25 cellular contexts compared by ENCODE assay signal in the genomic region with DNA sequence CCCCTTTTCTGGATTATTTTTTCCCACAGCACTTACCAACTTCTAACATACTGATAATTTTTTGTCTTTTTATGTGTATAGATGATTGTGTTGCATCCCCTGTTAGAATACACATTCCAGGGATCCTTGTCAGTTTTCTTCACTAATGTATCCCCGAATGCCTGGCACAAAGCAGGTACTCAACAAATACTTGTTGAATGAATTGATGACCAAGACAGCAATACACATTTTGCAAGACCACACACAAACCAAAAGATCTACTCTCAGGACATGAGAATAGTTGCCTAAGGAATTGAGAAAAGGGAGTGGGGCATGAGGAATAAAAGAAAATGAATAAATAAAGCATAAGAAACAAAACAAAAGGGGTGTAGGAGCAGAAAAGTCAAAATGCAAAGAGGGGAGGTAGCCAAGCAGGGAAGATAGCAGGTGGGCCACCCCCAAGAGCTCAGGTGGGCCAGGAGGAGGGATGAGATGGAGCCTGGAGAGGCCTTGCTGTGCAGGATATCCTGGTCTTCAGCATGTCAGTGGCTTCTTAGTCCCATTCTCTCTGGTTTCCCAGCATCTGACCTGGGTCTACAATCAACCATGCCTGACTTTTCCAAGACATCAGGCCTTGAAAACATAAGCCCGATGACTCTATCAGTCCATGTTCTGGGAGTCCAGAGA. TPM values are rescaled to one million over a fixed set of nuclear protein-coding genes. Genes with fewer than 3 reads are reported as not detected.
DNase-seq lines count a peak whose midpoint lies in the region; ATAC-seq and TF ChIP-seq lines count a peak whose summit lies in the region.
"Had no signal": no experiment of that assay in that cellular context is flagged by ENCODE, and none has a peak within 500 bp of the region (broad histone marks: within the 10 kb centered on the region; RNA-seq: fewer than 3 reads in every experiment).

No MANE protein-coding gene starts in this region.

- TF ChIP-seq CTCF in HEK293 (tag by site-specific recombination; IDR thresholded peaks at IDR 0.05) (no peak), WTC11 (IDR thresholded peaks at IDR 0.05) (no peak), progenitor cell of endocrine pancreas (IDR thresholded peaks at IDR 0.05; ENCODE audit: unreplicated experiment) (no peak), natural killer cell (IDR thresholded peaks at IDR 0.05) (no peak)

- H3K27ac ChIP-seq in HEK293 (ENCODE audit: extremely low read depth, low read depth, low read length) (no peak overlapping the region), iPS-20b (ENCODE audit: low read length) (no peak overlapping the region)
- H3K27ac ChIP-seq: BLaER1 treated with 17β-estradiol and CSF1 and Interleukin-3, amounts not matched to agents 10 nM and 100 nM; HL-60; PC-9; SJCRH30 had no signal

- H3K36me3 Mint-ChIP-seq in WTC11: no peaks in the 10 kb centered on the region
- H3K36me3 Mint-ChIP-seq in progenitor cell of endocrine pancreas (ENCODE audit: insufficient read depth): no peaks in the 10 kb centered on the region
- H3K36me3 Mint-ChIP-seq in natural killer cell: no peaks in the 10 kb centered on the region

- H3K4me1 Mint-ChIP-seq in WTC11 (peaks cover 69% of the 10 kb centered on the region), progenitor cell of endocrine pancreas (ENCODE audit: low read depth) (peaks cover 41% of the 10 kb centered on the region), natural killer cell (no peaks in the 10 kb centered on the region)

- H3K4me3 ChIP-seq in HEK293 (ENCODE audit: low read depth, low read length) (no peak overlapping the region), iPS-20b (ENCODE audit: low read length) (peak overlapping the region; percentile 20)
- H3K4me3 ChIP-seq: BLaER1 treated with 17β-estradiol and CSF1 and Interleukin-3, amounts not matched to agents 10 nM and 100 nM; K562; PC-9; SJCRH30 had no signal

- peaks cover 29% of the 10 kb centered on the region for H3K27me3 Mint-ChIP-seq in WTC11 (ENCODE audit: low read depth)
- no peaks in the 10 kb centered on the region for H3K27me3 Mint-ChIP-seq in progenitor cell of endocrine pancreas
- peaks cover 8 to 11% of the 10 kb centered on the region in 2 donors for H3K27me3 Mint-ChIP-seq in natural killer cell (ENCODE audit: low read depth in 2 of 2)

- peak overlapping the region; percentile 36; the same call in 1 of the 2 replicates for H3K9ac ChIP-seq in iPS-20b (ENCODE audit: low read depth, low read length)
- H3K9ac ChIP-seq: BLaER1 treated with 17β-estradiol and CSF1 and Interleukin-3, amounts not matched to agents 10 nM and 100 nM had no signal

- POLR2A ChIA-PET in HEK293 (lab: Yijun Ruan, JAX): no interaction called here
- POLR2A ChIA-PET in WTC11 (lab: Charles Lee): no interaction called here

- DNase-seq in WTC11 (ENCODE audit: low spot score) (no peak), progenitor cell of endocrine pancreas (ENCODE audit: low spot score, unreplicated experiment) (no peak), natural killer cell (no peak), DMS53 treated with DMSO at 0.1 percent for 48 hours (lab: John Stamatoyannopoulos, UW; ENCODE audit: unreplicated experiment) (no peak)
- DNase-seq in activated naive CD4-positive, alpha-beta T cell (lab: John Stamatoyannopoulos, UW): no peak
- DNase-seq: CD4-positive, alpha-beta T cell; GOT3; Kasumi-1; MV-4-11; NCI-H1105; NCI-H1436 treated with DMSO at 0.1 percent for 48 hours; NCI-H187 treated with DMSO at 0.1 percent for 48 hours; NCI-H446; NCI-H524 treated with DMSO at 0.1 percent for 48 hours; NCI-H774; NK-92 treated with Interleukin-12 subunit alpha and Interleukin-12 subunit beta, amount 100 ng/mL, for 24 hours; PC-9; SJCRH30 had no signal

- no peaks in the 10 kb centered on the region for H3K36me3 ChIP-seq in HEK293 (ENCODE audit: control insufficient read depth in 2 of 2, insufficient read depth in 1 of 2, low read length in 2 of 2)
- H3K36me3 ChIP-seq in iPS-20b (ENCODE audit: insufficient read depth, low read depth, low read length): no peaks in the 10 kb centered on the region
- H3K36me3 ChIP-seq: BLaER1 treated with 17β-estradiol and CSF1 and Interleukin-3, amounts not matched to agents 10 nM and 100 nM; SJCRH30 had no signal

- H3K4me3 Mint-ChIP-seq in WTC11 (no peak overlapping the region), progenitor cell of endocrine pancreas (ENCODE audit: low read depth) (no peak overlapping the region), natural killer cell (no peak overlapping the region)
- H3K4me3 Mint-ChIP-seq: CD4-positive, alpha-beta T cell had no signal

- peak; percentile 12 for ATAC-seq in WTC11
- no peak for ATAC-seq in natural killer cell
- ATAC-seq: HCT116, K562, Right ventricle myocardium inferior had no signal

- H3K9me3 ChIP-seq in HEK293 (ENCODE audit: control insufficient read depth, insufficient read depth, low read depth, low read length): no peaks in the 10 kb centered on the region
- H3K9me3 ChIP-seq in iPS-20b (ENCODE audit: insufficient read depth, low read depth, low read length): no peaks in the 10 kb centered on the region
- H3K9me3 ChIP-seq: BLaER1 treated with 17β-estradiol and CSF1 and Interleukin-3, amounts not matched to agents 10 nM and 100 nM; SJCRH30 had no signal

- CTCF ChIA-PET in HEK293 (lab: Yijun Ruan, JAX) (no interaction called here), WTC11 (lab: Charles Lee) (interaction anchor here (1.1 to 2.2 kb wide), 2 partner anchors 10 to 22 kb away, joined by 5 to 9 read pairs; no protein-coding TSS in a partner anchor)

- H3K9me3 Mint-ChIP-seq in WTC11 (no peaks in the 10 kb centered on the region), progenitor cell of endocrine pancreas (ENCODE audit: low read depth) (no peaks in the 10 kb centered on the region), natural killer cell (no peaks in the 10 kb centered on the region)
- H3K9me3 Mint-ChIP-seq: CD4-positive, alpha-beta T cell had no signal

- H3K27ac Mint-ChIP-seq in WTC11 (peak overlapping the region; percentile 97), progenitor cell of endocrine pancreas (peak overlapping the region; percentile 98), natural killer cell (no peak overlapping the region)
- H3K27ac Mint-ChIP-seq: CD4-positive, alpha-beta T cell had no signal

- no peaks in the 10 kb centered on the region for H3K4me1 ChIP-seq in HEK293 (ENCODE audit: control insufficient read depth, insufficient read depth, low read length)
- H3K4me1 ChIP-seq in iPS-20b (ENCODE audit: insufficient read depth, low read length): peaks cover 28% of the 10 kb centered on the region
- H3K4me1 ChIP-seq: SJCRH30 had no signal

- H3K27me3 ChIP-seq in iPS-20b (ENCODE audit: insufficient read depth, low read length): no peaks in the 10 kb centered on the region
- H3K27me3 ChIP-seq: BLaER1 treated with 17β-estradiol and CSF1 and Interleukin-3, amounts not matched to agents 10 nM and 100 nM; SJCRH30 had no signal

- intact Hi-C loops in natural killer cell (cut with micrococcal nuclease): no loop called here

TF ChIP-seq in HEK293, 187 proteins besides CTCF, POLR2A, EP300 and RAD21:
- TF ChIP-seq, protein P1, sequence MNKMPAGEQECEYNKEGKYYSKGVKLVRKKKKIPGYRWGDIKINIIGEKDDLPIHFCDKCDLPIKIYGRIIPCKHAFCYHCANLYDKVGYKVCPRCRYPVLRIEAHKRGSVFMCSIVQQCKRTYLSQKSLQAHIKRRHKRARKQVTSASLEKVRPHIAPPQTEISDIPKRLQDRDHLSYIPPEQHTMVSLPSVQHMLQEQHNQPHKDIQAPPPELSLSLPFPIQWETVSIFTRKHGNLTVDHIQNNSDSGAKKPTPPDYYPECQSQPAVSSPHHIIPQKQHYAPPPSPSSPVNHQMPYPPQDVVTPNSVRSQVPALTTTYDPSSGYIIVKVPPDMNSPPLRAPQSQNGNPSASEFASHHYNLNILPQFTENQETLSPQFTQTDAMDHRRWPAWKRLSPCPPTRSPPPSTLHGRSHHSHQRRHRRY (tag by site-specific recombination; IDR thresholded peaks at IDR 0.05): no peak
- peak; percentile 43 for TF ChIP-seq SCRT2 (tag by site-specific recombination; IDR thresholded peaks at IDR 0.05)

TF ChIP-seq in WTC11, 78 proteins besides CTCF, POLR2A, EP300 and RAD21 (continues in another document):
- TF ChIP-seq NR2C2 (CRISPR knock-in tag; IDR thresholded peaks at IDR 0.05) (no peak), RELA (CRISPR knock-in tag; IDR thresholded peaks at IDR 0.05; ENCODE audit: borderline replicate concordance) (no peak), ZNF423 (CRISPR knock-in tag; IDR thresholded peaks at IDR 0.05) (peak; percentile 90), TEAD1 (CRISPR knock-in tag; IDR thresholded peaks at IDR 0.05) (peak; percentile 13; the same call in 1 of the 2 replicates), EMX1 (CRISPR knock-in tag; IDR thresholded peaks at IDR 0.05) (no peak), ZSCAN18 (CRISPR knock-in tag; IDR thresholded peaks at IDR 0.05) (no peak), ZNF121 (CRISPR knock-in tag; IDR thresholded peaks at IDR 0.05) (no peak), ZNF416 (CRISPR knock-in tag; IDR thresholded peaks at IDR 0.05) (no peak)
- TF ChIP-seq, protein P2, sequence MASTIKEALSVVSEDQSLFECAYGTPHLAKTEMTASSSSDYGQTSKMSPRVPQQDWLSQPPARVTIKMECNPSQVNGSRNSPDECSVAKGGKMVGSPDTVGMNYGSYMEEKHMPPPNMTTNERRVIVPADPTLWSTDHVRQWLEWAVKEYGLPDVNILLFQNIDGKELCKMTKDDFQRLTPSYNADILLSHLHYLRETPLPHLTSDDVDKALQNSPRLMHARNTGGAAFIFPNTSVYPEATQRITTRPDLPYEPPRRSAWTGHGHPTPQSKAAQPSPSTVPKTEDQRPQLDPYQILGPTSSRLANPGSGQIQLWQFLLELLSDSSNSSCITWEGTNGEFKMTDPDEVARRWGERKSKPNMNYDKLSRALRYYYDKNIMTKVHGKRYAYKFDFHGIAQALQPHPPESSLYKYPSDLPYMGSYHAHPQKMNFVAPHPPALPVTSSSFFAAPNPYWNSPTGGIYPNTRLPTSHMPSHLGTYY (CRISPR knock-in tag; IDR thresholded peaks at IDR 0.05): no peak

RNA-seq across cellular contexts. Expression of gene FZD7, which starts 38.5 kb away (rescaled TPM):
- total RNA-seq in WTC11 (2021) (136 to 153 TPM (median 137 TPM) in 3 replicates), progenitor cell of endocrine pancreas (74.2 and 74.4 TPM in 2 replicates), natural killer cell (1 to 10 TPM in 1 of 3 donors, under 1 TPM in 1, not detected in 1; 0.27 to 1.6 TPM)

Comparison
In these comparisons a context has a peak if more than half of its experiments do, and no peak if none do; other contexts are left out.
1. H3K27ac Mint-ChIP-seq: peak in WTC11 (single experiment) and progenitor cell of endocrine pancreas (single experiment); none in natural killer cell (0 of 2).
2. RNA of gene FZD7, which starts 38.5 kb away (total RNA-seq): 136 to 153 TPM in WTC11 and 74.2 to 74.4 TPM in progenitor cell of endocrine pancreas; 0.27 to 1.6 TPM in natural killer cell; every median in the first group is over 10 times any median in the second.
3. Of the 8 proteins assayed by ChIP-seq in both HEK293 and WTC11: peak only in HEK293: none; only in WTC11: ZNF423; in both: none; in neither: 7.